17 cellular contexts compared by ENCODE assay signal in the genomic region with DNA sequence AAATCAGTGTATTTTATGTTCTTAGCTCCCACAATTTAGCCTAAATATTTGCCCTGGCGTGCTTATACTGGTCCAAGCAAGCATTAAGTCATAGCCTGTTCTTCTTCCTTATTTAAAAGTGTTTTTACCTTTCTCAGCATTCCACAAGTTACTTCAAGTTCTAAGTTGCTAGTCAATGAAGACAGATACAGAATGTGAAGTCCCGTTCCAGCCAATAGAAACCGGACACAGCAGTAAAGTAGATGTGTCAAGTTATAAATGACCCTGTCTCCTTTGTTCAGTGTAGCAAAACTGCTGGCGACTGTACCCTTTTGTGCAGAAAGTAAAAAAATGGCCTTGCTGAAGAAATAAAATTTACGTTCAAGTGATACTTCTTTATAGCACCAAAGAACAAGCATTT. TPM values are rescaled to one million over a fixed set of nuclear protein-coding genes. Genes with fewer than 3 reads are reported as not detected.
DNase-seq lines count a peak whose midpoint lies in the region; ATAC-seq and TF ChIP-seq lines count a peak whose summit lies in the region.
"Had no signal": no experiment of that assay in that cellular context is flagged by ENCODE, and none has a peak within 500 bp of the region (broad histone marks: within the 10 kb centered on the region; RNA-seq: fewer than 3 reads in every experiment).

No MANE protein-coding gene starts in this region.

- H3F3A ChIP-seq in MM.1S (ENCODE audit: insufficient read depth, low read length) = no peaks in the 10 kb centered on the region

- H3K27ac ChIP-seq in IMR-90 (ENCODE audit: insufficient read depth, low read length) (no peak overlapping the region), MM.1S (ENCODE audit: low read length) (no peak overlapping the region)
- H3K27ac ChIP-seq: colonic mucosa, sigmoid colon had no signal

- H3K9ac ChIP-seq in IMR-90 (ENCODE audit: low read depth, low read length) (no peak overlapping the region), MM.1S (ENCODE audit: low read length) (no peak overlapping the region)

- H3K9me3 Mint-ChIP-seq in nephron = no peaks in the 10 kb centered on the region
- H3K9me3 Mint-ChIP-seq in stimulated activated naive CD8-positive, alpha-beta T cell treated with anti-CD3 and anti-CD28 coated beads, Interleukin-15, amount 100 ng/mL, for 72 hours = no peaks in the 10 kb centered on the region
- H3K9me3 Mint-ChIP-seq: activated CD4-positive, alpha-beta memory T cell treated with anti-CD3 and anti-CD28 coated beads, Interleukin-2, amount 10 ng/mL, durations not matched to agents 7 days and 5 days; activated T-cell treated with anti-CD3 and anti-CD28 coated beads, Interleukin-2, amount 50 U/mL, for 72 hours had no signal

- peak overlapping the region; percentile 89; the same call in 1 of the 2 replicates for H3K4me3 ChIP-seq in BE2C (ENCODE audit: low read depth, low read length)
- no peak overlapping the region for H3K4me3 ChIP-seq in IMR-90 (ENCODE audit: insufficient read depth, low read depth, low read length)
- H3K4me3 ChIP-seq in MM.1S (ENCODE audit: low read length) = no peak overlapping the region
- H3K4me3 ChIP-seq: colonic mucosa, sigmoid colon had no signal

- H2BK5ac ChIP-seq in IMR-90 (ENCODE audit: low read depth, low read length, poor library complexity, severe bottlenecking) = peak overlapping the region; percentile 7

- intact Hi-C loops in IMR-90 (cut with micrococcal nuclease) = no loop called here

- POLR2A ChIA-PET in IMR-90 (lab: Charles Lee; ENCODE audit: unreplicated experiment) = no interaction called here

- no peak for TF ChIP-seq POLR2A in IMR-90 (IDR thresholded peaks at IDR 0.05; ENCODE audit: low read depth, low read length)

- no peaks in the 10 kb centered on the region for H3K27me3 ChIP-seq in BE2C
- no peaks in the 10 kb centered on the region for H3K27me3 ChIP-seq in IMR-90 (ENCODE audit: control insufficient read depth, insufficient read depth, low read length)
- H3K27me3 ChIP-seq in MM.1S (replicated peaks; ENCODE audit: insufficient read depth, low read length) = no peaks in the 10 kb centered on the region
- H3K27me3 ChIP-seq: colonic mucosa, sigmoid colon had no signal

- H3K9me3 ChIP-seq in BE2C = no peaks in the 10 kb centered on the region
- no peaks in the 10 kb centered on the region for H3K9me3 ChIP-seq in IMR-90 (ENCODE audit: control insufficient read depth, insufficient read depth, low read length)
- H3K9me3 ChIP-seq in MM.1S (replicated peaks; ENCODE audit: insufficient read depth, low read length) = no peaks in the 10 kb centered on the region
- H3K9me3 ChIP-seq: colonic mucosa, sigmoid colon had no signal

- no peak overlapping the region for H4K5ac ChIP-seq in IMR-90 (ENCODE audit: low read depth, low read length)

- H3K36me3 Mint-ChIP-seq in nephron (ENCODE audit: low read depth) = peaks cover 26% of the 10 kb centered on the region

- H2AK5ac ChIP-seq in IMR-90 (ENCODE audit: low read depth, low read length) = no peak overlapping the region

- H3K79me1 ChIP-seq in IMR-90 (ENCODE audit: low read depth in 1 of 2, low read length in 2 of 2) = peaks cover 24 to 45% of the 10 kb centered on the region in 2 experiments

- no peak overlapping the region for H3K18ac ChIP-seq in IMR-90 (ENCODE audit: low read depth, low read length)

- no peak for TF ChIP-seq RAD21 in IMR-90 (IDR thresholded peaks at IDR 0.05; ENCODE audit: low read length)

- H3K23ac ChIP-seq in IMR-90 (ENCODE audit: low read depth, low read length) = no peak overlapping the region

- H3K36me3 ChIP-seq in BE2C = peaks cover 25% of the 10 kb centered on the region
- H3K36me3 ChIP-seq in IMR-90 (ENCODE audit: control insufficient read depth, insufficient read depth, low read length) = peaks cover 14% of the 10 kb centered on the region
- H3K36me3 ChIP-seq in MM.1S (replicated peaks; ENCODE audit: insufficient read depth, low read length) = no peaks in the 10 kb centered on the region
- H3K36me3 ChIP-seq: colonic mucosa had no signal

- H3K4me3 Mint-ChIP-seq in nephron = peak overlapping the region; percentile 65 to 100 (median 98)
- H3K4me3 Mint-ChIP-seq in stimulated activated naive CD8-positive, alpha-beta T cell treated with anti-CD3 and anti-CD28 coated beads, Interleukin-15, amount 100 ng/mL, for 72 hours = no peak overlapping the region
- H3K4me3 Mint-ChIP-seq: activated CD4-positive, alpha-beta memory T cell treated with anti-CD3 and anti-CD28 coated beads, Interleukin-2, amount 10 ng/mL, durations not matched to agents 7 days and 5 days had no signal

- H3K4me1 Mint-ChIP-seq in nephron = peaks cover 46% of the 10 kb centered on the region
- H3K4me1 Mint-ChIP-seq in stimulated activated naive CD8-positive, alpha-beta T cell treated with anti-CD3 and anti-CD28 coated beads, Interleukin-15, amount 100 ng/mL, for 72 hours = peaks cover 47% of the 10 kb centered on the region

- H4K91ac ChIP-seq in IMR-90 (ENCODE audit: insufficient read depth, low read depth, low read length) = no peak overlapping the region

- H3K4ac ChIP-seq in IMR-90 (ENCODE audit: low read depth, low read length) = no peak overlapping the region

- H4K20me1 ChIP-seq in IMR-90 (ENCODE audit: insufficient read depth, low read length) = 0 out of 2 replicates have a peak, but pooled peaks cover 4% of the 10 kb centered on the region
- H4K20me1 ChIP-seq in MM.1S (ENCODE audit: insufficient read depth, low read length) = no peaks in the 10 kb centered on the region

- DNase-seq in BE2C = no peak
- DNase-seq in IMR-90 = no peak
- peak; percentile 28 for DNase-seq in dermis blood vessel endothelial cell
- no peak for DNase-seq in NCI-H2107 (lab: John Stamatoyannopoulos, UW)
- no peak for DNase-seq in MM.1S
- DNase-seq in NCI-H526 (lab: John Stamatoyannopoulos, UW) = no peak
- DNase-seq in stimulated activated naive CD8-positive, alpha-beta T cell treated with anti-CD3 and anti-CD28 coated beads, Interleukin-15, amount 100 ng/mL, for 72 hours = no peak
- DNase-seq: activated CD4-positive, alpha-beta memory T cell treated with anti-CD3 and anti-CD28 coated beads, Interleukin-2, amount 10 ng/mL, durations not matched to agents 7 days and 5 days; activated T-cell treated with anti-CD3 and anti-CD28 coated beads, Interleukin-2, amount 50 U/mL, for 72 hours; colonic mucosa; NCI-H1048; SIG-M5; sigmoid colon; stimulated activated CD4-positive, alpha-beta T cell treated with anti-CD3 and anti-CD28 coated beads, Interleukin-4, amount 100 ng/mL, for 4 hours had no signal

- no peak overlapping the region for H3K14ac ChIP-seq in IMR-90 (replicated peaks; ENCODE audit: low read depth, low read length)

- H3K9me1 ChIP-seq in IMR-90 (ENCODE audit: insufficient read depth, low read length) = peaks cover 2% of the 10 kb centered on the region; the same call in 1 of the 2 replicates

- in situ Hi-C loops in IMR-90 (cut with MboI; ENCODE audit: low sequenced_read_pairs) = no loop called here

- H2BK20ac ChIP-seq in IMR-90 (ENCODE audit: low read depth, low read length) = no peak overlapping the region

- H3K4me2 ChIP-seq in IMR-90 (ENCODE audit: low read depth, low read length) (peak overlapping the region; percentile 0; the same call in 1 of the 2 replicates), MM.1S (ENCODE audit: low read depth, low read length) (no peak overlapping the region)

- no peak overlapping the region for H2AFZ ChIP-seq in IMR-90 (replicated peaks; ENCODE audit: low read length, poor library complexity)
- H2AFZ ChIP-seq in MM.1S (ENCODE audit: low read length) = no peak overlapping the region

- no peak overlapping the region for H2BK120ac ChIP-seq in IMR-90 (ENCODE audit: low read depth, low read length)

- dilution Hi-C loops in IMR-90 (cut with HindIII; ENCODE audit: low sequenced_read_pairs, unreplicated experiment) = no loop called here

- no TSS peak for BruUV-seq in IMR-90 (replicated peaks; lab: Mats Ljungman, UMichigan)

- H3K56ac ChIP-seq in IMR-90 (ENCODE audit: extremely low read depth, insufficient read depth, low read length) = no peak overlapping the region

- CTCF ChIA-PET in IMR-90 (lab: Yijun Ruan, JAX) = no interaction called here

- no peak overlapping the region for H4K8ac ChIP-seq in IMR-90 (ENCODE audit: low read depth in 2 of 2, low read length in 2 of 2)

- no CpG with 5 or more reads among the region's 5 CpGs for WGBS in IMR-90 (ENCODE audit: extremely low coverage in 2 of 2, insufficient read length in 1 of 2), 2 experiments

- TF ChIP-seq CTCF in BE2C (IDR thresholded peaks at IDR 0.05; ENCODE audit: low read depth, low read length) (no peak), IMR-90 (conservative IDR thresholded peaks at IDR 0.05; ENCODE audit: low read depth, low read length) (no peak), nephron (IDR thresholded peaks at IDR 0.05; ENCODE audit: unreplicated experiment in 3 of 3) (no peak), MM.1S (IDR thresholded peaks at IDR 0.05; ENCODE audit: low read length) (no peak)

- no peak for ATAC-seq in IMR-90 (ENCODE audit: low read depth)
- no peak for ATAC-seq in stimulated activated naive CD8-positive, alpha-beta T cell treated with anti-CD3 and anti-CD28 coated beads, Interleukin-15, amount 100 ng/mL, for 72 hours
- ATAC-seq: activated T-cell treated with anti-CD3 and anti-CD28 coated beads, Interleukin-2, amount 50 U/mL, for 72 hours; HepG2 had no signal

- no peak overlapping the region for H2AK9ac ChIP-seq in IMR-90 (replicated peaks; ENCODE audit: low read depth, low read length, poor library complexity)

- H3K4me1 ChIP-seq in BE2C (peaks cover 12% of the 10 kb centered on the region), IMR-90 (ENCODE audit: control insufficient read depth, insufficient read depth, low read length) (peaks cover 8% of the 10 kb centered on the region), MM.1S (ENCODE audit: low read length) (no peaks in the 10 kb centered on the region)

- H2BK15ac ChIP-seq in IMR-90 (ENCODE audit: low read depth, low read length) = no peak overlapping the region

- H3K9me2 ChIP-seq in MM.1S (replicated peaks; ENCODE audit: insufficient read depth, low read length) = no peaks in the 10 kb centered on the region

- no peaks in the 10 kb centered on the region for H3K27me3 Mint-ChIP-seq in nephron (ENCODE audit: low read depth)
- H3K27me3 Mint-ChIP-seq in stimulated activated naive CD8-positive, alpha-beta T cell treated with anti-CD3 and anti-CD28 coated beads, Interleukin-15, amount 100 ng/mL, for 72 hours = no peaks in the 10 kb centered on the region
- H3K27me3 Mint-ChIP-seq: activated CD4-positive, alpha-beta memory T cell treated with anti-CD3 and anti-CD28 coated beads, Interleukin-2, amount 10 ng/mL, durations not matched to agents 7 days and 5 days had no signal

- no peaks in the 10 kb centered on the region; the same call in none of the 2 replicates for H3K79me2 ChIP-seq in MM.1S (ENCODE audit: low read length)

- peak overlapping the region; percentile 31 to 80 (median 52) for H3K27ac Mint-ChIP-seq in nephron
- peak overlapping the region in 1 of 2 donors; percentile 56 for H3K27ac Mint-ChIP-seq in stimulated activated naive CD8-positive, alpha-beta T cell treated with anti-CD3 and anti-CD28 coated beads, Interleukin-15, amount 100 ng/mL, for 72 hours
- H3K27ac Mint-ChIP-seq: activated CD4-positive, alpha-beta memory T cell treated with anti-CD3 and anti-CD28 coated beads, Interleukin-2, amount 10 ng/mL, durations not matched to agents 7 days and 5 days; activated T-cell treated with anti-CD3 and anti-CD28 coated beads, Interleukin-2, amount 50 U/mL, for 72 hours had no signal

RNA-seq across cellular contexts. Expression of gene SNAPC1, which starts 3.9 kb away (rescaled TPM):
- polyA plus RNA-seq in BE2C (2012; ENCODE audit: insufficient read depth, insufficient read length, low read depth) = 13.5 TPM
- 7.7 and 18.9 TPM in 2 replicates for total RNA-seq in IMR-90 (2012; rRNA removed)
- 7.0 and 9.3 TPM in 2 replicates for polyA plus RNA-seq in IMR-90 (2012; rRNA removed)
- 2.1 and 3.0 TPM in 2 replicates for polyA plus RNA-seq in IMR-90 (2012; cell fraction: cytosol; rRNA removed)
- 0.90 and 4.0 TPM in 2 replicates for polyA plus RNA-seq in IMR-90 (2012; cell fraction: nucleus; rRNA removed; ENCODE audit: low replicate concordance)
- total RNA-seq in dermis blood vessel endothelial cell = 27.3 and 32.2 TPM in 2 replicates

RNA-seq across cellular contexts. Expression of gene SYT16, which starts 46.4 kb away (rescaled TPM):
- not detected for polyA plus RNA-seq in BE2C (2012; ENCODE audit: insufficient read depth, insufficient read length, low read depth)
- total RNA-seq in IMR-90 (2012; rRNA removed) = 2.2 and 2.8 TPM in 2 replicates
- polyA plus RNA-seq in IMR-90 (2012; rRNA removed) = 0.38 and 0.42 TPM in 2 replicates
- 0.10 and 0.18 TPM in 2 replicates for polyA plus RNA-seq in IMR-90 (2012; cell fraction: cytosol; rRNA removed)
- polyA plus RNA-seq in IMR-90 (2012; cell fraction: nucleus; rRNA removed; ENCODE audit: low replicate concordance) = 0.41 and 1.2 TPM in 2 replicates
- 0.17 and 0.79 TPM in 2 replicates for total RNA-seq in dermis blood vessel endothelial cell
- total RNA-seq: activated CD4-positive, alpha-beta memory T cell treated with anti-CD3 and anti-CD28 coated beads, Interleukin-2, amount 10 ng/mL, durations not matched to agents 7 days and 5 days; HepG2 had no signal
- polyA plus RNA-seq: HepG2, liver had no signal

Comparison
In these comparisons a context has a peak if more than half of its experiments do, and no peak if none do; other contexts are left out.
1. H3K4me3 Mint-ChIP-seq: peak in nephron (3 of 3); none in stimulated activated naive CD8-positive, alpha-beta T cell treated with anti-CD3 and anti-CD28 coated beads, Interleukin-15, amount 100 ng/mL, for 72 hours (0 of 2).